ENCODE assay signal across 1 cellular context in the genomic region with DNA sequence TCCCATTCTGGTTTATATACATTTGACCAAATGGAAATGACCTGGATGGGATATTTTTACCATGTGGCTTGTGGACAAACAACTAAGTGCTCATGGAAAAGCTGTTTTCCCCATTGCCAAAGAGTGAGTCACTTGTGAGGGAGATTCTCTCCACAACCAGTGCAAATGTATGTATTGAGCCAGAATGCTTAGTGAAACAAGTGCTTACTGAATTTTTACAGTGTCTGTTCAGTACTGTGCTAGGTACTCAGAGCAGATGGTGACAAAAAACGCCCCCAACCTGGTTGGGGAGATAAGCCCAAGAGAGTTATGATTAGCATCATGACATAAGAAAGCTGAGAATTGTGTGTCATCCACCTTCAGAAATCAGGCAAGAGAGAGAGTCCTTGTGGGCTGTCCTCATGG.
TF ChIP-seq lines count a peak whose summit lies in the region.

No MANE protein-coding gene starts in this region.

TF ChIP-seq in GM23338, 12 proteins besides CTCF, POLR2A, EP300 and RAD21 (continued from another document):
- no peak for TF ChIP-seq NANOG (IDR thresholded peaks at IDR 0.05; ENCODE audit: borderline replicate concordance)
- TF ChIP-seq JUNB (IDR thresholded peaks at IDR 0.05; ENCODE audit: unreplicated experiment), result no peak
- TF ChIP-seq, protein P1, sequence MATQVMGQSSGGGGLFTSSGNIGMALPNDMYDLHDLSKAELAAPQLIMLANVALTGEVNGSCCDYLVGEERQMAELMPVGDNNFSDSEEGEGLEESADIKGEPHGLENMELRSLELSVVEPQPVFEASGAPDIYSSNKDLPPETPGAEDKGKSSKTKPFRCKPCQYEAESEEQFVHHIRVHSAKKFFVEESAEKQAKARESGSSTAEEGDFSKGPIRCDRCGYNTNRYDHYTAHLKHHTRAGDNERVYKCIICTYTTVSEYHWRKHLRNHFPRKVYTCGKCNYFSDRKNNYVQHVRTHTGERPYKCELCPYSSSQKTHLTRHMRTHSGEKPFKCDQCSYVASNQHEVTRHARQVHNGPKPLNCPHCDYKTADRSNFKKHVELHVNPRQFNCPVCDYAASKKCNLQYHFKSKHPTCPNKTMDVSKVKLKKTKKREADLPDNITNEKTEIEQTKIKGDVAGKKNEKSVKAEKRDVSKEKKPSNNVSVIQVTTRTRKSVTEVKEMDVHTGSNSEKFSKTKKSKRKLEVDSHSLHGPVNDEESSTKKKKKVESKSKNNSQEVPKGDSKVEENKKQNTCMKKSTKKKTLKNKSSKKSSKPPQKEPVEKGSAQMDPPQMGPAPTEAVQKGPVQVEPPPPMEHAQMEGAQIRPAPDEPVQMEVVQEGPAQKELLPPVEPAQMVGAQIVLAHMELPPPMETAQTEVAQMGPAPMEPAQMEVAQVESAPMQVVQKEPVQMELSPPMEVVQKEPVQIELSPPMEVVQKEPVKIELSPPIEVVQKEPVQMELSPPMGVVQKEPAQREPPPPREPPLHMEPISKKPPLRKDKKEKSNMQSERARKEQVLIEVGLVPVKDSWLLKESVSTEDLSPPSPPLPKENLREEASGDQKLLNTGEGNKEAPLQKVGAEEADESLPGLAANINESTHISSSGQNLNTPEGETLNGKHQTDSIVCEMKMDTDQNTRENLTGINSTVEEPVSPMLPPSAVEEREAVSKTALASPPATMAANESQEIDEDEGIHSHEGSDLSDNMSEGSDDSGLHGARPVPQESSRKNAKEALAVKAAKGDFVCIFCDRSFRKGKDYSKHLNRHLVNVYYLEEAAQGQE (IDR thresholded peaks at IDR 0.05; ENCODE audit: unreplicated experiment), result no peak
- TF ChIP-seq, protein P2, sequence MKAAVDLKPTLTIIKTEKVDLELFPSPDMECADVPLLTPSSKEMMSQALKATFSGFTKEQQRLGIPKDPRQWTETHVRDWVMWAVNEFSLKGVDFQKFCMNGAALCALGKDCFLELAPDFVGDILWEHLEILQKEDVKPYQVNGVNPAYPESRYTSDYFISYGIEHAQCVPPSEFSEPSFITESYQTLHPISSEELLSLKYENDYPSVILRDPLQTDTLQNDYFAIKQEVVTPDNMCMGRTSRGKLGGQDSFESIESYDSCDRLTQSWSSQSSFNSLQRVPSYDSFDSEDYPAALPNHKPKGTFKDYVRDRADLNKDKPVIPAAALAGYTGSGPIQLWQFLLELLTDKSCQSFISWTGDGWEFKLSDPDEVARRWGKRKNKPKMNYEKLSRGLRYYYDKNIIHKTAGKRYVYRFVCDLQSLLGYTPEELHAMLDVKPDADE (IDR thresholded peaks at IDR 0.05), result no peak
- TF ChIP-seq ZNF114 (CRISPR knock-in tag; IDR thresholded peaks at IDR 0.05), result no peak
- TF ChIP-seq ZNF331 (CRISPR knock-in tag; IDR thresholded peaks at IDR 0.05; ENCODE audit: low read depth), result no peak
- no peak for TF ChIP-seq STAT1 (IDR thresholded peaks at IDR 0.05; ENCODE audit: unreplicated experiment)
- no peak for TF ChIP-seq EZH2phosphoT487 (IDR thresholded peaks at IDR 0.05; ENCODE audit: unreplicated experiment)
- no peak for TF ChIP-seq POLR2AphosphoS5 (IDR thresholded peaks at IDR 0.05; ENCODE audit: low read depth)
